In genomic region chr12:26318661-26319068, GRCh38 we compare ENCODE assay signal across 8 cellular contexts.
DNase-seq lines count a peak whose midpoint lies in the region; ATAC-seq and FAIRE-seq lines count a peak whose summit lies in the region.

No MANE protein-coding gene starts in this region.

- DNase-seq in AG08395 (ENCODE audit: low spot score) (peak; percentile 28), GM19239 (ENCODE audit: insufficient read length, low spot score) (peak; percentile 16), kidney glomerular epithelial cell (lab: John Stamatoyannopoulos, UW) (peak; percentile 84), frontal cortex (ENCODE audit: low spot score in 2 of 2) (no peak), GDM1 (lab: John Stamatoyannopoulos, UW) (no peak)
- no peak for DNase-seq in effector memory CD8-positive, alpha-beta T cell

- H3K27ac Mint-ChIP-seq in activated T-helper 17 cell treated with anti-CD3 and anti-CD28 coated beads, Interleukin-2, amount 50 U/mL, for 72 hours: peak overlapping the region; percentile 42
- H3K27ac Mint-ChIP-seq in effector memory CD8-positive, alpha-beta T cell: no peak overlapping the region

- FAIRE-seq in GM19239 (lab: Jason Lieb, UNC): peak; percentile 66
- FAIRE-seq in frontal cortex (lab: Jason Lieb, UNC): no peak

- H3K4me1 Mint-ChIP-seq in activated T-helper 17 cell treated with anti-CD3 and anti-CD28 coated beads, Interleukin-2, amount 50 U/mL, for 72 hours: peaks cover 5% of the 10 kb centered on the region
- no peaks in the 10 kb centered on the region for H3K4me1 Mint-ChIP-seq in effector memory CD8-positive, alpha-beta T cell (ENCODE audit: low read depth in 2 of 2)

- no peaks in the 10 kb centered on the region for H3K36me3 Mint-ChIP-seq in activated T-helper 17 cell treated with anti-CD3 and anti-CD28 coated beads, Interleukin-2, amount 50 U/mL, for 72 hours (ENCODE audit: low read depth)
- H3K36me3 Mint-ChIP-seq in effector memory CD8-positive, alpha-beta T cell (ENCODE audit: insufficient read depth): no peaks in the 10 kb centered on the region

- peak overlapping the region; percentile 8 for H3K4me3 Mint-ChIP-seq in activated T-helper 17 cell treated with anti-CD3 and anti-CD28 coated beads, Interleukin-2, amount 50 U/mL, for 72 hours
- H3K4me3 Mint-ChIP-seq in effector memory CD8-positive, alpha-beta T cell: no peak overlapping the region

- peaks cover 22% of the 10 kb centered on the region for H3K9me3 Mint-ChIP-seq in activated T-helper 17 cell treated with anti-CD3 and anti-CD28 coated beads, Interleukin-2, amount 50 U/mL, for 72 hours
- peaks cover 4 to 21% of the 10 kb centered on the region in 2 donors for H3K9me3 Mint-ChIP-seq in effector memory CD8-positive, alpha-beta T cell

- ATAC-seq in HG03108 (IDR thresholded peaks at IDR 0.05; ENCODE audit: unreplicated experiment): peak; percentile 97
- ATAC-seq in activated T-helper 17 cell treated with anti-CD3 and anti-CD28 coated beads, Interleukin-2, amount 50 U/mL, for 72 hours (replicated peaks): peak; percentile 59
- ATAC-seq in effector memory CD8-positive, alpha-beta T cell (replicated peaks): no peak

- peaks cover 23% of the 10 kb centered on the region for H3K27me3 Mint-ChIP-seq in activated T-helper 17 cell treated with anti-CD3 and anti-CD28 coated beads, Interleukin-2, amount 50 U/mL, for 72 hours
- peaks cover 28 to 41% of the 10 kb centered on the region in 2 donors for H3K27me3 Mint-ChIP-seq in effector memory CD8-positive, alpha-beta T cell

Comparison
In these comparisons a context has a peak if more than half of its experiments do, and no peak if none do; other contexts are left out.
1. DNase-seq: peak in AG08395 (single experiment), GM19239 (single experiment) and kidney glomerular epithelial cell (single experiment); none in effector memory CD8-positive, alpha-beta T cell (0 of 3), frontal cortex (0 of 2) and GDM1 (single experiment).